In genomic region chr2:120867290-120868231, GRCh38 we compare ENCODE assay signal across 9 cellular contexts.
A peak's percentile ranks its signal among the peaks of the same experiment; 100 is the strongest.
DNase-seq lines count a peak whose midpoint lies in the region; ATAC-seq and TF ChIP-seq lines count a peak whose summit lies in the region.
"Had no signal": no experiment of that assay in that cellular context is flagged by ENCODE, and none has a peak within 500 bp of the region (broad histone marks: within the 10 kb centered on the region; RNA-seq: fewer than 3 reads in every experiment).

No MANE protein-coding gene starts in this region.

- H3K4me1 Mint-ChIP-seq in activated CD8-positive, alpha-beta T cell treated with anti-CD3 and anti-CD28 coated beads for 36 hours (ENCODE audit: low read depth): no peaks in the 10 kb centered on the region
- H3K4me1 Mint-ChIP-seq in activated CD8-positive, alpha-beta T cell treated with anti-CD3 and anti-CD28 coated beads, Interleukin-2, amount 10 ng/mL, durations not matched to agents 7 days and 5 days (ENCODE audit: low read depth): no peaks in the 10 kb centered on the region
- H3K4me1 Mint-ChIP-seq in mesothelial cell of epicardium: peaks cover 39% of the 10 kb centered on the region
- H3K4me1 Mint-ChIP-seq: CD4-positive, CD25-positive, alpha-beta regulatory T cell had no signal

- no peaks in the 10 kb centered on the region for H3K27me3 ChIP-seq in vagina

- DNase-seq in activated CD8-positive, alpha-beta T cell treated with anti-CD3 and anti-CD28 coated beads for 36 hours: peak; percentile 5
- no peak for DNase-seq in activated CD8-positive, alpha-beta T cell treated with anti-CD3 and anti-CD28 coated beads, Interleukin-2, amount 10 ng/mL, durations not matched to agents 7 days and 5 days
- DNase-seq in epithelial cell of proximal tubule (ENCODE audit: low read depth) (no peak), mesothelial cell of epicardium (ENCODE audit: low spot score in 2 of 2, unreplicated experiment in 2 of 2) (peak in 1 of 2 experiments; percentile 67), vagina (ENCODE audit: extremely low spot score in 2 of 2) (no peak), Kasumi-1 (lab: John Stamatoyannopoulos, UW) (no peak)
- DNase-seq: CD4-positive, CD25-positive, alpha-beta regulatory T cell had no signal

- H3K36me3 ChIP-seq in vagina: no peaks in the 10 kb centered on the region

- H3K4me3 Mint-ChIP-seq in activated CD8-positive, alpha-beta T cell treated with anti-CD3 and anti-CD28 coated beads for 36 hours: no peak overlapping the region
- no peak overlapping the region for H3K4me3 Mint-ChIP-seq in activated CD8-positive, alpha-beta T cell treated with anti-CD3 and anti-CD28 coated beads, Interleukin-2, amount 10 ng/mL, durations not matched to agents 7 days and 5 days
- peak overlapping the region; percentile 48 for H3K4me3 Mint-ChIP-seq in mesothelial cell of epicardium
- H3K4me3 Mint-ChIP-seq: CD4-positive, CD25-positive, alpha-beta regulatory T cell had no signal

- no peak for ATAC-seq in activated CD8-positive, alpha-beta T cell treated with anti-CD3 and anti-CD28 coated beads for 36 hours
- no peak for ATAC-seq in activated CD8-positive, alpha-beta T cell treated with anti-CD3 and anti-CD28 coated beads, Interleukin-2, amount 10 ng/mL, durations not matched to agents 7 days and 5 days
- ATAC-seq in HG03139 (IDR thresholded peaks at IDR 0.05; ENCODE audit: unreplicated experiment) (no peak), HG02970 (IDR thresholded peaks at IDR 0.05; ENCODE audit: low FRiP score, unreplicated experiment) (no peak)

- H3K36me3 Mint-ChIP-seq in activated CD8-positive, alpha-beta T cell treated with anti-CD3 and anti-CD28 coated beads for 36 hours (ENCODE audit: low read depth): no peaks in the 10 kb centered on the region
- H3K36me3 Mint-ChIP-seq in activated CD8-positive, alpha-beta T cell treated with anti-CD3 and anti-CD28 coated beads, Interleukin-2, amount 10 ng/mL, durations not matched to agents 7 days and 5 days (ENCODE audit: low read depth): no peaks in the 10 kb centered on the region
- peaks cover 4% of the 10 kb centered on the region for H3K36me3 Mint-ChIP-seq in mesothelial cell of epicardium
- H3K36me3 Mint-ChIP-seq: CD4-positive, CD25-positive, alpha-beta regulatory T cell had no signal

- peaks cover 23% of the 10 kb centered on the region for H3K27me3 Mint-ChIP-seq in activated CD8-positive, alpha-beta T cell treated with anti-CD3 and anti-CD28 coated beads for 36 hours
- H3K27me3 Mint-ChIP-seq in activated CD8-positive, alpha-beta T cell treated with anti-CD3 and anti-CD28 coated beads, Interleukin-2, amount 10 ng/mL, durations not matched to agents 7 days and 5 days (ENCODE audit: low read depth): peaks cover 31% of the 10 kb centered on the region
- no peaks in the 10 kb centered on the region for H3K27me3 Mint-ChIP-seq in mesothelial cell of epicardium (ENCODE audit: low read depth)

- intact Hi-C loops in activated CD8-positive, alpha-beta T cell treated with anti-CD3 and anti-CD28 coated beads for 36 hours (cut with micrococcal nuclease): no loop called here
- intact Hi-C loops in vagina (cut with DNase I): loop anchor here (2.0 to 10.0 kb wide), 2 partner anchors 39 to 207 kb away; no protein-coding TSS in a partner anchor

- no peak for TF ChIP-seq CTCF in activated CD8-positive, alpha-beta T cell treated with anti-CD3 and anti-CD28 coated beads for 36 hours (IDR thresholded peaks at IDR 0.05)
- TF ChIP-seq CTCF in epithelial cell of proximal tubule (conservative IDR thresholded peaks at IDR 0.05; ENCODE audit: low read depth, low read length): no peak
- TF ChIP-seq CTCF in mesothelial cell of epicardium (IDR thresholded peaks at IDR 0.05; ENCODE audit: unreplicated experiment): no peak
- TF ChIP-seq CTCF in vagina (IDR thresholded peaks at IDR 0.05): no peak

- POLR2A ChIA-PET in activated CD8-positive, alpha-beta T cell treated with anti-CD3 and anti-CD28 coated beads for 36 hours (lab: Charles Lee): no interaction called here
- POLR2A ChIA-PET in activated CD8-positive, alpha-beta T cell treated with anti-CD3 and anti-CD28 coated beads, Interleukin-2, amount 10 ng/mL, durations not matched to agents 7 days and 5 days (lab: Charles Lee): no interaction called here

- H3K27ac ChIP-seq in vagina: peak overlapping the region; percentile 85

- CTCF ChIA-PET in activated CD8-positive, alpha-beta T cell treated with anti-CD3 and anti-CD28 coated beads for 36 hours (lab: Charles Lee): no interaction called here
- CTCF ChIA-PET in activated CD8-positive, alpha-beta T cell treated with anti-CD3 and anti-CD28 coated beads, Interleukin-2, amount 10 ng/mL, durations not matched to agents 7 days and 5 days (lab: Charles Lee): no interaction called here

- no peaks in the 10 kb centered on the region for H3K9me3 Mint-ChIP-seq in activated CD8-positive, alpha-beta T cell treated with anti-CD3 and anti-CD28 coated beads for 36 hours
- H3K9me3 Mint-ChIP-seq in activated CD8-positive, alpha-beta T cell treated with anti-CD3 and anti-CD28 coated beads, Interleukin-2, amount 10 ng/mL, durations not matched to agents 7 days and 5 days (ENCODE audit: insufficient read depth): no peaks in the 10 kb centered on the region
- no peaks in the 10 kb centered on the region for H3K9me3 Mint-ChIP-seq in mesothelial cell of epicardium
- H3K9me3 Mint-ChIP-seq: CD4-positive, CD25-positive, alpha-beta regulatory T cell had no signal

- H3K9me3 ChIP-seq in vagina: no peaks in the 10 kb centered on the region

- no peak for TF ChIP-seq POLR2A in vagina (IDR thresholded peaks at IDR 0.05)

- peak overlapping the region; percentile 50 for H3K4me3 ChIP-seq in epithelial cell of proximal tubule (ENCODE audit: low read depth, low read length)
- H3K4me3 ChIP-seq in vagina: peak overlapping the region; percentile 38 to 49

- no peak overlapping the region for H3K27ac Mint-ChIP-seq in activated CD8-positive, alpha-beta T cell treated with anti-CD3 and anti-CD28 coated beads for 36 hours
- H3K27ac Mint-ChIP-seq in activated CD8-positive, alpha-beta T cell treated with anti-CD3 and anti-CD28 coated beads, Interleukin-2, amount 10 ng/mL, durations not matched to agents 7 days and 5 days: no peak overlapping the region
- peak overlapping the region; percentile 89 for H3K27ac Mint-ChIP-seq in mesothelial cell of epicardium
- H3K27ac Mint-ChIP-seq: CD4-positive, CD25-positive, alpha-beta regulatory T cell had no signal

- peaks cover 50% of the 10 kb centered on the region for H3K4me1 ChIP-seq in vagina
